18 cellular contexts compared by ENCODE assay signal in genomic region chr5:1017691-1018455, GRCh38. TPM values are rescaled to one million over a fixed set of nuclear protein-coding genes. Genes with fewer than 3 reads are reported as not detected.
DNase-seq lines count a peak whose midpoint lies in the region; ATAC-seq, FAIRE-seq and TF ChIP-seq lines count a peak whose summit lies in the region.
"Had no signal": no experiment of that assay in that cellular context is flagged by ENCODE, and none has a peak within 500 bp of the region (broad histone marks: within the 10 kb centered on the region; RNA-seq: fewer than 3 reads in every experiment).

No MANE protein-coding gene starts in this region.

- POLR2A ChIA-PET in GM12878 (lab: Charles Lee): no interaction called here
- POLR2A ChIA-PET in HepG2 (lab: Yijun Ruan, JAX): no interaction called here
- POLR2A ChIA-PET in Caco-2 (lab: Charles Lee): no interaction called here

- H3K4me1 Mint-ChIP-seq in Caco-2 (ENCODE audit: low read depth, unreplicated experiment) (no peaks in the 10 kb centered on the region), endothelial cell (ENCODE audit: unreplicated experiment) (no peaks in the 10 kb centered on the region)
- no peaks in the 10 kb centered on the region for H3K4me1 Mint-ChIP-seq in activated T-helper 1 cell treated with anti-CD3 and anti-CD28 coated beads, Interleukin-12 subunit alpha, Interleukin-12 subunit beta, Interleukin-2, Interleukin-4 antibody, amounts not matched to agents 30 ng/mL and 10 ng/mL and 1 ng/mL, durations not matched to agents 14 hours and 24 hours and 36 hours (ENCODE audit: low read depth)

- DNase-seq in DND-41 (no peak), GM12878 (ENCODE audit: low read depth, low spot score) (no peak), HepG2 (ENCODE audit: low spot score) (no peak), sciatic nerve (ENCODE audit: low spot score) (no peak), Caco-2 (no peak), NCI-H226 (no peak), endothelial cell (ENCODE audit: low spot score) (no peak)
- DNase-seq in activated T-helper 1 cell treated with anti-CD3 and anti-CD28 coated beads, Interleukin-12 subunit alpha, Interleukin-12 subunit beta, Interleukin-2, Interleukin-4 antibody, amounts not matched to agents 30 ng/mL and 10 ng/mL and 1 ng/mL, durations not matched to agents 14 hours and 24 hours and 36 hours (ENCODE audit: low spot score): no peak
- DNase-seq: DMS 273 treated with DMSO at 0.1 percent for 48 hours, MG63, NCI-H1092, NCI-H2081 treated with DMSO at 0.1 percent for 48 hours, NCI-H510A treated with DMSO at 0.1 percent for 48 hours, NCI-H82, PC-9 had no signal

- CTCF ChIA-PET in GM12878 (lab: Yijun Ruan, JAX) (no interaction called here), HepG2 (lab: Yijun Ruan, JAX; ENCODE audit: low intra/inter-chr PET ratio, low total read pairs) (no interaction called here), Caco-2 (lab: Charles Lee) (no interaction called here)

- SMC1A ChIA-PET in GM12878 (lab: Charles Lee; ENCODE audit: uncharacterized antibody, unreplicated experiment): no interaction called here

- H3K4me2 ChIP-seq in DND-41 (ENCODE audit: insufficient read depth, low read length) (no peak overlapping the region), GM12878 (ENCODE audit: control insufficient read depth, insufficient read depth) (no peak overlapping the region), HepG2 (ENCODE audit: low read depth, low read length) (no peak overlapping the region)
- H3K4me2 ChIP-seq: A549, PC-9 had no signal

- no peak overlapping the region for H3K27ac ChIP-seq in DND-41 (ENCODE audit: low read length)
- no peak overlapping the region for H3K27ac ChIP-seq in GM12878 (ENCODE audit: control insufficient read depth, insufficient read depth)
- H3K27ac ChIP-seq in HepG2 (ENCODE audit: extremely low read length, insufficient read depth, low read length): no peak overlapping the region
- H3K27ac ChIP-seq: A549, C4-2B, PC-9 had no signal

- H3K27me3 Mint-ChIP-seq in Caco-2 (ENCODE audit: insufficient read depth, unreplicated experiment) (no peaks in the 10 kb centered on the region), endothelial cell (ENCODE audit: unreplicated experiment) (peaks cover 1% of the 10 kb centered on the region)
- H3K27me3 Mint-ChIP-seq in activated T-helper 1 cell treated with anti-CD3 and anti-CD28 coated beads, Interleukin-12 subunit alpha, Interleukin-12 subunit beta, Interleukin-2, Interleukin-4 antibody, amounts not matched to agents 30 ng/mL and 10 ng/mL and 1 ng/mL, durations not matched to agents 14 hours and 24 hours and 36 hours (ENCODE audit: insufficient read depth): peaks cover 2% of the 10 kb centered on the region

- no peak for TF ChIP-seq CTCF in DND-41 (IDR thresholded peaks at IDR 0.05; ENCODE audit: borderline replicate concordance, extremely low read depth, low read length, poor library complexity, severe bottlenecking)
- TF ChIP-seq CTCF in GM12878 (IDR thresholded peaks at IDR 0.05 in 2 of 3, conservative IDR thresholded peaks at IDR 0.05 in 1 of 3; ENCODE audit: control insufficient read depth in 2 of 3, extremely low read depth in 1 of 3, insufficient read depth in 1 of 3, low read depth in 3 of 3, low read length in 3 of 3): no peak
- TF ChIP-seq CTCF in HepG2 (CRISPR knock-in tag; IDR thresholded peaks at IDR 0.05): no peak
- no peak for TF ChIP-seq CTCF in Caco-2 (IDR thresholded peaks at IDR 0.05; ENCODE audit: insufficient read depth in 1 of 2, low read depth in 1 of 2, low read length in 1 of 2, severe bottlenecking in 1 of 2, unreplicated experiment in 1 of 2)
- TF ChIP-seq CTCF in endothelial cell (IDR thresholded peaks at IDR 0.05; ENCODE audit: unreplicated experiment): no peak

- FAIRE-seq in GM12878 (lab: Jason Lieb, UNC): no peak
- no peak for FAIRE-seq in HepG2 (lab: Jason Lieb, UNC)
- FAIRE-seq: A549, H1 had no signal

- H3K4me1 ChIP-seq in DND-41 (ENCODE audit: insufficient read depth, low read length) (no peaks in the 10 kb centered on the region), GM12878 (ENCODE audit: control insufficient read depth, insufficient read depth, low read length) (no peaks in the 10 kb centered on the region), HepG2 (ENCODE audit: insufficient read depth, low read length) (no peaks in the 10 kb centered on the region), Caco-2 (0 out of 2 replicates have a peak, but pooled peaks cover 3% of the 10 kb centered on the region)
- H3K4me1 ChIP-seq: A549 had no signal

- WGBS in GM12878 (ENCODE audit: insufficient coverage, insufficient replicate concordance, low lambda C conversion rate, missing lambda C conversion rate): 25% methylated on average over 19 of the region's 19 CpGs
- WGBS in HepG2 (ENCODE audit: low lambda C conversion rate): 51% methylated on average over 13 of the region's 19 CpGs

- H3K9me3 ChIP-seq in DND-41 (ENCODE audit: insufficient read depth, low read length, severe bottlenecking) (no peaks in the 10 kb centered on the region), GM12878 (replicated peaks; ENCODE audit: control insufficient read depth, insufficient read depth, low read length) (no peaks in the 10 kb centered on the region), HepG2 (ENCODE audit: low read length) (no peaks in the 10 kb centered on the region), Caco-2 (no peaks in the 10 kb centered on the region)
- H3K9me3 ChIP-seq: A549, MG63 had no signal

- no peaks in the 10 kb centered on the region for H3K27me3 ChIP-seq in DND-41 (ENCODE audit: insufficient read depth, low read length, poor library complexity)
- no peaks in the 10 kb centered on the region; a peak in 3 of 4 replicates for H3K27me3 ChIP-seq in GM12878 (replicated peaks in 1 of 2; ENCODE audit: control insufficient read depth in 2 of 2, insufficient read depth in 2 of 2, low read length in 1 of 2)
- peaks cover 2 to 4% of the 10 kb centered on the region in 2 experiments; a peak in 2 of 5 replicates for H3K27me3 ChIP-seq in HepG2 (ENCODE audit: control insufficient read depth in 1 of 2, insufficient read depth in 2 of 2, low read length in 2 of 2)
- H3K27me3 ChIP-seq in Caco-2 (replicated peaks; ENCODE audit: control insufficient read depth, insufficient read depth, low read length): no peaks in the 10 kb centered on the region
- H3K27me3 ChIP-seq: MG63 had no signal

- in situ Hi-C loops in GM12878 (cut with MboI) (no loop called here), HepG2 (cut with HindIII; ENCODE audit: extremely low pct_ligation_motif_present, low pct_unique_long_range_greater_than_20kb) (no loop called here)

- H3K4me3 Mint-ChIP-seq in Caco-2 (ENCODE audit: unreplicated experiment): no peak overlapping the region
- no peak overlapping the region for H3K4me3 Mint-ChIP-seq in activated T-helper 1 cell treated with anti-CD3 and anti-CD28 coated beads, Interleukin-12 subunit alpha, Interleukin-12 subunit beta, Interleukin-2, Interleukin-4 antibody, amounts not matched to agents 30 ng/mL and 10 ng/mL and 1 ng/mL, durations not matched to agents 14 hours and 24 hours and 36 hours
- no peak overlapping the region for H3K4me3 Mint-ChIP-seq in endothelial cell (ENCODE audit: unreplicated experiment)

- BruUV-seq in GM12878 (replicated peaks; lab: Mats Ljungman, UMichigan): no TSS peak
- no TSS peak for BruUV-seq in HepG2 (replicated peaks; lab: Mats Ljungman, UMichigan)
- no TSS peak for BruUV-seq in Caco-2 (replicated peaks; lab: Mats Ljungman, UMichigan)

- H2AFZ ChIP-seq in DND-41 (ENCODE audit: low read depth, low read length): no peak overlapping the region
- H2AFZ ChIP-seq in GM12878 (ENCODE audit: control insufficient read depth, low read depth, low read length): no peak overlapping the region
- no peak overlapping the region for H2AFZ ChIP-seq in HepG2 (ENCODE audit: low read length)
- H2AFZ ChIP-seq: PC-9 had no signal

- H3K9me3 Mint-ChIP-seq in Caco-2 (ENCODE audit: unreplicated experiment) (no peaks in the 10 kb centered on the region), endothelial cell (ENCODE audit: unreplicated experiment) (no peaks in the 10 kb centered on the region)
- no peaks in the 10 kb centered on the region for H3K9me3 Mint-ChIP-seq in activated T-helper 1 cell treated with anti-CD3 and anti-CD28 coated beads, Interleukin-12 subunit alpha, Interleukin-12 subunit beta, Interleukin-2, Interleukin-4 antibody, amounts not matched to agents 30 ng/mL and 10 ng/mL and 1 ng/mL, durations not matched to agents 14 hours and 24 hours and 36 hours

- RAD21 ChIA-PET in GM12878 (lab: Charles Lee; ENCODE audit: unreplicated experiment): no interaction called here

- peaks cover 8% of the 10 kb centered on the region; the same call in 1 of the 2 replicates for H3K79me2 ChIP-seq in DND-41 (ENCODE audit: insufficient read depth, low read length)
- H3K79me2 ChIP-seq in GM12878 (ENCODE audit: control insufficient read depth, insufficient read depth, low read length): no peaks in the 10 kb centered on the region
- no peaks in the 10 kb centered on the region for H3K79me2 ChIP-seq in HepG2 (ENCODE audit: insufficient read depth, low read length)

- TF ChIP-seq EP300 in GM12878 (IDR thresholded peaks at IDR 0.05; ENCODE audit: borderline replicate concordance in 1 of 2, control insufficient read depth in 1 of 2, low read depth in 2 of 2, low read length in 2 of 2) (no peak), HepG2 (IDR thresholded peaks at IDR 0.05; ENCODE audit: low read depth in 2 of 2, low read length in 2 of 2) (no peak), HepG2 (CRISPR knock-in tag; IDR thresholded peaks at IDR 0.05; ENCODE audit: borderline replicate concordance) (no peak)

- H4K20me1 ChIP-seq in DND-41 (ENCODE audit: insufficient read depth, low read length) (peaks cover 58% of the 10 kb centered on the region), GM12878 (ENCODE audit: control insufficient read depth, insufficient read depth) (no peaks in the 10 kb centered on the region), HepG2 (ENCODE audit: insufficient read depth, low read length) (no peaks in the 10 kb centered on the region)

- peaks cover 54% of the 10 kb centered on the region for H3K36me3 ChIP-seq in DND-41 (ENCODE audit: insufficient read depth, low read length)
- H3K36me3 ChIP-seq in GM12878 (ENCODE audit: control insufficient read depth in 2 of 2, insufficient read depth in 2 of 2, low read length in 1 of 2): no peaks in the 10 kb centered on the region
- H3K36me3 ChIP-seq in HepG2 (replicated peaks in 1 of 2; ENCODE audit: control insufficient read depth in 1 of 2, insufficient read depth in 2 of 2, low read length in 2 of 2): no peaks in the 10 kb centered on the region
- no peaks in the 10 kb centered on the region for H3K36me3 ChIP-seq in Caco-2 (ENCODE audit: control insufficient read depth, insufficient read depth, low read length)

- no peak overlapping the region for H3K27ac Mint-ChIP-seq in Caco-2 (ENCODE audit: unreplicated experiment)
- no peak overlapping the region for H3K27ac Mint-ChIP-seq in activated T-helper 1 cell treated with anti-CD3 and anti-CD28 coated beads, Interleukin-12 subunit alpha, Interleukin-12 subunit beta, Interleukin-2, Interleukin-4 antibody, amounts not matched to agents 30 ng/mL and 10 ng/mL and 1 ng/mL, durations not matched to agents 14 hours and 24 hours and 36 hours
- H3K27ac Mint-ChIP-seq in endothelial cell (ENCODE audit: unreplicated experiment): no peak overlapping the region

- H3K4me3 ChIP-seq in DND-41 (ENCODE audit: low read depth in 1 of 2, low read length in 2 of 2) (no peak overlapping the region), GM12878 (no peak overlapping the region), HepG2 (replicated peaks in 1 of 3; ENCODE audit: insufficient read depth in 1 of 3, low read depth in 2 of 3, low read length in 3 of 3) (no peak overlapping the region), Caco-2 (ENCODE audit: low read depth, low read length) (no peak overlapping the region)
- H3K4me3 ChIP-seq: A549, MG63, PC-9 had no signal

- no peak overlapping the region for H3K9ac ChIP-seq in DND-41 (ENCODE audit: low read depth, low read length)
- H3K9ac ChIP-seq in GM12878 (ENCODE audit: control insufficient read depth, insufficient read depth, low read length): no peak overlapping the region
- no peak overlapping the region for H3K9ac ChIP-seq in HepG2 (ENCODE audit: insufficient read depth, low read depth, low read length)

- 0 out of 3 replicates have a peak, but pooled peaks have one; percentile 25 for ATAC-seq in DND-41 (ENCODE audit: insufficient read depth, low read depth)
- ATAC-seq in GM12878: peak; percentile 18; the same call in 1 of the 3 replicates
- ATAC-seq in HepG2: peak; percentile 10; the same call in 1 of the 3 replicates
- peak; percentile 29 for ATAC-seq in sciatic nerve
- ATAC-seq: A549 had no signal

- TF ChIP-seq RAD21 in GM12878 (IDR thresholded peaks at IDR 0.05; ENCODE audit: insufficient read depth, low read depth, low read length) (no peak), HepG2 (CRISPR knock-in tag; IDR thresholded peaks at IDR 0.05) (no peak)

- intact Hi-C loops in GM12878 (cut with micrococcal nuclease; ENCODE audit: unreplicated experiment): loop anchor here (10.0 kb wide), 1 partner anchor 127 kb away; no protein-coding TSS in a partner anchor
- intact Hi-C loops in HepG2 (cut with micrococcal nuclease; ENCODE audit: unreplicated experiment): no loop called here
- intact Hi-C loops in sciatic nerve (cut with DNase I): no loop called here
- intact Hi-C loops in Caco-2 (cut with micrococcal nuclease; ENCODE audit: unreplicated experiment): no loop called here
- intact Hi-C loops in activated T-helper 1 cell treated with anti-CD3 and anti-CD28 coated beads, Interleukin-12 subunit alpha, Interleukin-12 subunit beta, Interleukin-2, Interleukin-4 antibody, amounts not matched to agents 30 ng/mL and 10 ng/mL and 1 ng/mL, durations not matched to agents 14 hours and 24 hours and 36 hours (cut with micrococcal nuclease): no loop called here

- H3K36me3 Mint-ChIP-seq in Caco-2 (ENCODE audit: insufficient read depth, unreplicated experiment) (no peaks in the 10 kb centered on the region), endothelial cell (ENCODE audit: low read depth, unreplicated experiment) (no peaks in the 10 kb centered on the region)
- H3K36me3 Mint-ChIP-seq in activated T-helper 1 cell treated with anti-CD3 and anti-CD28 coated beads, Interleukin-12 subunit alpha, Interleukin-12 subunit beta, Interleukin-2, Interleukin-4 antibody, amounts not matched to agents 30 ng/mL and 10 ng/mL and 1 ng/mL, durations not matched to agents 14 hours and 24 hours and 36 hours (ENCODE audit: low read depth): no peaks in the 10 kb centered on the region

- no peak for TF ChIP-seq POLR2A in GM12878 (IDR thresholded peaks at IDR 0.05; ENCODE audit: low read depth, low read length)
- TF ChIP-seq POLR2A in HepG2 (IDR thresholded peaks at IDR 0.05; ENCODE audit: insufficient read depth in 1 of 2, low read depth in 2 of 2, low read length in 2 of 2): no peak

RNA-seq across cellular contexts. Expression of gene NKD2, which starts 9.3 kb away (rescaled TPM):
- total RNA-seq in GM12878 (2013; cell fraction: nucleolus; rRNA removed): 0.54 and 1.0 TPM in 2 replicates
- not detected in 2 replicates for total RNA-seq in GM12878 (2014; rRNA removed)
- not detected in 2 replicates for total RNA-seq in GM12878 (2014; rRNA removed; fragmentation: Illumina TruSeq; extraction: Trizol)
- total RNA-seq in GM12878 (2021): 0.13 and 0.26 TPM in 2 replicates
- 0.18 TPM for polyA plus RNA-seq in GM12878 (2011; ENCODE audit: low read depth)
- not detected in 2 replicates for polyA plus RNA-seq in GM12878 (2011; rRNA removed)
- polyA plus RNA-seq in GM12878 (2011; cell fraction: cytosol; rRNA removed): not detected in 2 replicates
- not detected in 2 replicates for polyA plus RNA-seq in GM12878 (2011; cell fraction: nucleus; rRNA removed)
- 0.67 and 0.89 TPM in 2 replicates for polyA plus RNA-seq in GM12878 (2012)
- polyA plus RNA-seq in GM12878 (2014; fragmentation: Illumina TruSeq; extraction: Trizol): not detected in 2 replicates
- not detected for polyA plus RNA-seq in GM12878 (2014; fragmentation: Nextera tagmentation; extraction: Ambion mirVana)
- polyA plus RNA-seq in GM12878 (2014; rRNA removed): 0.13 TPM in 1 of 2 replicates, not detected in the other
- under 1 TPM; 0.20 to 0.83 TPM for polyA plus RNA-seq in GM12878 (2016; fragmentation: Nextera tagmentation; extraction: Ambion mirVana)
- polyA minus RNA-seq in GM12878 (2011; rRNA and poly(A)+ RNA removed): not detected in 2 replicates
- polyA minus RNA-seq in GM12878 (2011; cell fraction: cytosol; rRNA and poly(A)+ RNA removed): not detected in 2 replicates
- polyA minus RNA-seq in GM12878 (2011; cell fraction: nucleus; rRNA and poly(A)+ RNA removed): not detected in 2 replicates
- total RNA-seq in HepG2 (2016; rRNA removed; fragmentation: Illumina TruSeq; extraction: Trizol): 0.53 and 0.94 TPM in 2 replicates
- total RNA-seq in HepG2 (2016; cell fraction: cytosol; rRNA removed; fragmentation: Illumina TruSeq; extraction: Trizol; ENCODE audit: low read depth): 0.26 and 0.91 TPM in 2 replicates
- total RNA-seq in HepG2 (2016; cell fraction: insoluble cytoplasmic fraction; rRNA removed; fragmentation: Illumina TruSeq; extraction: Trizol): 0.77 and 1.1 TPM in 2 replicates
- 0.48 and 0.90 TPM in 2 replicates for total RNA-seq in HepG2 (2016; cell fraction: membrane; rRNA removed; fragmentation: Illumina TruSeq; extraction: Trizol)
- 0.81 and 2.0 TPM in 2 replicates for total RNA-seq in HepG2 (2016; cell fraction: nucleus; rRNA removed; fragmentation: Illumina TruSeq; extraction: Trizol)
- 0.81 and 0.82 TPM in 2 replicates for polyA plus RNA-seq in HepG2 (2011; rRNA removed)
- 0.13 and 0.70 TPM in 2 replicates for polyA plus RNA-seq in HepG2 (2011; cell fraction: cytosol; rRNA removed)
- 10.6 and 14.1 TPM in 2 replicates for polyA plus RNA-seq in HepG2 (2011; cell fraction: nucleus; rRNA removed)
- polyA plus RNA-seq in HepG2 (2012): 0.39 and 0.79 TPM in 2 replicates
- polyA plus RNA-seq in HepG2 (2016; cell fraction: cytosol; fragmentation: Illumina TruSeq; extraction: Trizol; ENCODE audit: low read depth): 0.59 and 0.60 TPM in 2 replicates
- 1.1 and 1.2 TPM in 2 replicates for polyA plus RNA-seq in HepG2 (2016; cell fraction: insoluble cytoplasmic fraction; fragmentation: Illumina TruSeq; extraction: Trizol; ENCODE audit: low read depth)
- polyA plus RNA-seq in HepG2 (2016; cell fraction: membrane; fragmentation: Illumina TruSeq; extraction: Trizol; ENCODE audit: low read depth): 0.76 and 0.84 TPM in 2 replicates
- 5.1 and 6.3 TPM in 2 replicates for polyA plus RNA-seq in HepG2 (2016; cell fraction: nucleus; fragmentation: Illumina TruSeq; extraction: Trizol; ENCODE audit: insufficient read depth, low read depth)
- polyA minus RNA-seq in HepG2 (2011; rRNA and poly(A)+ RNA removed; ENCODE audit: low replicate concordance): 1.6 TPM in 1 of 2 replicates, not detected in the other
- 0.30 and 0.62 TPM in 2 replicates for polyA minus RNA-seq in HepG2 (2011; cell fraction: cytosol; rRNA and poly(A)+ RNA removed)
- 0.62 and 1.0 TPM in 2 replicates for polyA minus RNA-seq in HepG2 (2011; cell fraction: nucleus; rRNA and poly(A)+ RNA removed)
- 0.89 TPM for total RNA-seq in sciatic nerve
- 13.6 and 17.7 TPM in 2 replicates for total RNA-seq in Caco-2 (2022)
- total RNA-seq in activated T-helper 1 cell treated with anti-CD3 and anti-CD28 coated beads, Interleukin-12 subunit alpha, Interleukin-12 subunit beta, Interleukin-2, Interleukin-4 antibody, amounts not matched to agents 30 ng/mL and 10 ng/mL and 1 ng/mL, durations not matched to agents 14 hours and 24 hours and 36 hours: 2.9 and 3.2 TPM in 2 replicates
- 1.8 TPM for total RNA-seq in endothelial cell (ENCODE audit: unreplicated experiment)
